ENCODE assay signal across 29 cellular contexts in genomic region chr13:34129422-34129821, GRCh38.
"Had no signal": no experiment of that assay in that cellular context is flagged by ENCODE, and none has a peak within 500 bp of the region (broad histone marks: within the 10 kb centered on the region; RNA-seq: fewer than 3 reads in every experiment).

No MANE protein-coding gene starts in this region.

- H3K4me1 ChIP-seq: neural progenitor cell, parathyroid adenoma, psoas muscle, right lobe of liver, sigmoid colon, spleen, stomach, thyroid gland, tibial nerve, upper lobe of left lung, vagina had no signal

- FAIRE-seq: urothelium cell line had no signal

- H3K9me3 Mint-ChIP-seq: nephron; neural progenitor cell; stimulated activated naive B cell treated with anti-CD40 and anti-IgM and Interleukin-4, amounts not matched to agents 10 μg/mL and 1 μg/mL and 100 μg/mL, for 72 hours; stimulated activated naive CD8-positive, alpha-beta T cell treated with anti-CD3 and anti-CD28 coated beads, Interleukin-15, Interleukin-2, amounts not matched to agents 100 ng/mL and 50 ng/mL, for 24 hours had no signal

- H3K27me3 Mint-ChIP-seq: progenitor cell of endocrine pancreas; stimulated activated naive B cell treated with anti-CD40 and anti-IgM and Interleukin-4, amounts not matched to agents 10 μg/mL and 1 μg/mL and 100 μg/mL, for 72 hours; stimulated activated naive CD8-positive, alpha-beta T cell treated with anti-CD3 and anti-CD28 coated beads, Interleukin-15, Interleukin-2, amounts not matched to agents 100 ng/mL and 50 ng/mL, for 24 hours had no signal

- H3K4me2 ChIP-seq: neural progenitor cell, smooth muscle cell had no signal

- H3K27ac ChIP-seq: neural progenitor cell, ovary, parathyroid adenoma, psoas muscle, right lobe of liver, sigmoid colon, spleen, stomach, thyroid gland, tibial nerve, upper lobe of left lung, vagina had no signal

- DNase-seq: natural killer cell; occipital lobe; ovary; posterior cingulate gyrus; psoas muscle; right cardiac atrium; right lobe of liver; sigmoid colon; spleen; stimulated activated CD4-positive, alpha-beta T cell treated with anti-CD3 and anti-CD28 coated beads, Interleukin-12 subunit alpha, Interleukin-12 subunit beta, amount 100 ng/mL, for 4 hours; stimulated activated CD4-positive, alpha-beta T cell treated with anti-CD3 and anti-CD28 coated beads, Interleukin-1b, Interleukin-23, amount 100 ng/mL, for 48 hours; stimulated activated CD4-positive, alpha-beta T cell treated with anti-CD3 and anti-CD28 coated beads, Interleukin-4, amount 100 ng/mL, for 1 hour; stimulated activated CD4-positive, alpha-beta T cell treated with anti-CD3 and anti-CD28 coated beads, Interleukin-4, amount 100 ng/mL, for 4 hours; stimulated activated CD8-positive, alpha-beta memory T cell treated with anti-CD3 and anti-CD28 coated beads, Interleukin-4, amount 100 ng/mL, for 48 hours; stimulated activated naive B cell treated with anti-CD40 and anti-IgM and Interleukin-4, amounts not matched to agents 10 μg/mL and 1 μg/mL and 100 μg/mL, for 72 hours; stimulated activated naive CD4-positive, alpha-beta T cell treated with Interleukin-2 at 50 U/mL for 16 hours; stomach; thyroid gland; upper lobe of left lung had no signal

- H3K27ac Mint-ChIP-seq: natural killer cell; nephron; neural progenitor cell; progenitor cell of endocrine pancreas; stimulated activated naive B cell treated with anti-CD40 and anti-IgM and Interleukin-4, amounts not matched to agents 10 μg/mL and 1 μg/mL and 100 μg/mL, for 72 hours; stimulated activated naive CD8-positive, alpha-beta T cell treated with anti-CD3 and anti-CD28 coated beads, Interleukin-15, Interleukin-2, amounts not matched to agents 100 ng/mL and 50 ng/mL, for 24 hours had no signal

- H3K9me3 ChIP-seq: ovary, psoas muscle, right lobe of liver, sigmoid colon, spleen, stomach, thoracic aorta, thyroid gland, tibial nerve, upper lobe of left lung, vagina had no signal

- H3K36me3 ChIP-seq: neural progenitor cell, ovary, right lobe of liver, sigmoid colon, spleen, stomach, thoracic aorta, thyroid gland, tibial nerve, upper lobe of left lung, vagina had no signal

- H3K27me3 ChIP-seq: neural progenitor cell, ovary, right lobe of liver, sigmoid colon, spleen, stomach, thyroid gland, tibial nerve, upper lobe of left lung, vagina had no signal

- H3K9ac ChIP-seq: neural progenitor cell, parathyroid adenoma had no signal

- H2AFZ ChIP-seq: neural progenitor cell, parathyroid adenoma had no signal

- H3K36me3 Mint-ChIP-seq: natural killer cell; neural progenitor cell; stimulated activated naive B cell treated with anti-CD40 and anti-IgM and Interleukin-4, amounts not matched to agents 10 μg/mL and 1 μg/mL and 100 μg/mL, for 72 hours had no signal

- H3K4me3 Mint-ChIP-seq: natural killer cell; nephron; neural progenitor cell; stimulated activated naive B cell treated with anti-CD40 and anti-IgM and Interleukin-4, amounts not matched to agents 10 μg/mL and 1 μg/mL and 100 μg/mL, for 72 hours; stimulated activated naive CD8-positive, alpha-beta T cell treated with anti-CD3 and anti-CD28 coated beads, Interleukin-15, Interleukin-2, amounts not matched to agents 100 ng/mL and 50 ng/mL, for 24 hours had no signal

- H3K4me3 ChIP-seq: neural progenitor cell, ovary, psoas muscle, right lobe of liver, sigmoid colon, smooth muscle cell, spleen, stomach, thoracic aorta, thyroid gland, tibial nerve, upper lobe of left lung, vagina had no signal

- H3K4me1 Mint-ChIP-seq: natural killer cell; nephron; neural progenitor cell; stimulated activated naive B cell treated with anti-CD40 and anti-IgM and Interleukin-4, amounts not matched to agents 10 μg/mL and 1 μg/mL and 100 μg/mL, for 72 hours had no signal

- H3K79me2 ChIP-seq: parathyroid adenoma had no signal

- ATAC-seq: natural killer cell; psoas muscle; right cardiac atrium; right lobe of liver; stimulated activated naive B cell treated with anti-CD40 and anti-IgM and Interleukin-4, amounts not matched to agents 10 μg/mL and 1 μg/mL and 100 μg/mL, for 72 hours had no signal
